ENCODE assay signal across 1 cellular context in genomic region chr7:74031403-74032190, GRCh38.
TF ChIP-seq lines count a peak whose summit lies in the region.

No MANE protein-coding gene starts in this region.

TF ChIP-seq in IMR-90, 13 proteins besides CTCF, POLR2A, EP300 and RAD21:
- TF ChIP-seq CEBPB (IDR thresholded peaks at IDR 0.05; ENCODE audit: low read depth, low read length) (no peak), MAFK (IDR thresholded peaks at IDR 0.05; ENCODE audit: low read depth, low read length) (no peak), MAZ (IDR thresholded peaks at IDR 0.05; ENCODE audit: borderline replicate concordance, low read depth, low read length) (no peak), NFE2L2 (IDR thresholded peaks at IDR 0.05; ENCODE audit: low read depth, low read length) (no peak), CHD1 (IDR thresholded peaks at IDR 0.05; ENCODE audit: low read depth, low read length) (no peak), RCOR1 (IDR thresholded peaks at IDR 0.05; ENCODE audit: insufficient replicate concordance, low read length) (no peak), MXI1 (IDR thresholded peaks at IDR 0.05; ENCODE audit: borderline replicate concordance, low read depth, low read length) (no peak), RFX5 (IDR thresholded peaks at IDR 0.05; ENCODE audit: low read depth, low read length) (no peak), ELK1 (IDR thresholded peaks at IDR 0.05; ENCODE audit: borderline replicate concordance, low read depth, low read length) (no peak), FOS (IDR thresholded peaks at IDR 0.05; ENCODE audit: low read depth, low read length) (no peak), SMC3 (IDR thresholded peaks at IDR 0.05; ENCODE audit: low read depth, low read length) (no peak), BHLHE40 (IDR thresholded peaks at IDR 0.05; ENCODE audit: low read depth, low read length) (no peak)
- TF ChIP-seq, protein P1, sequence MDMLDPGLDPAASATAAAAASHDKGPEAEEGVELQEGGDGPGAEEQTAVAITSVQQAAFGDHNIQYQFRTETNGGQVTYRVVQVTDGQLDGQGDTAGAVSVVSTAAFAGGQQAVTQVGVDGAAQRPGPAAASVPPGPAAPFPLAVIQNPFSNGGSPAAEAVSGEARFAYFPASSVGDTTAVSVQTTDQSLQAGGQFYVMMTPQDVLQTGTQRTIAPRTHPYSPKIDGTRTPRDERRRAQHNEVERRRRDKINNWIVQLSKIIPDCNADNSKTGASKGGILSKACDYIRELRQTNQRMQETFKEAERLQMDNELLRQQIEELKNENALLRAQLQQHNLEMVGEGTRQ (IDR thresholded peaks at IDR 0.05; ENCODE audit: low read depth, low read length) = no peak
